32 cellular contexts compared by ENCODE assay signal in the genomic region with DNA sequence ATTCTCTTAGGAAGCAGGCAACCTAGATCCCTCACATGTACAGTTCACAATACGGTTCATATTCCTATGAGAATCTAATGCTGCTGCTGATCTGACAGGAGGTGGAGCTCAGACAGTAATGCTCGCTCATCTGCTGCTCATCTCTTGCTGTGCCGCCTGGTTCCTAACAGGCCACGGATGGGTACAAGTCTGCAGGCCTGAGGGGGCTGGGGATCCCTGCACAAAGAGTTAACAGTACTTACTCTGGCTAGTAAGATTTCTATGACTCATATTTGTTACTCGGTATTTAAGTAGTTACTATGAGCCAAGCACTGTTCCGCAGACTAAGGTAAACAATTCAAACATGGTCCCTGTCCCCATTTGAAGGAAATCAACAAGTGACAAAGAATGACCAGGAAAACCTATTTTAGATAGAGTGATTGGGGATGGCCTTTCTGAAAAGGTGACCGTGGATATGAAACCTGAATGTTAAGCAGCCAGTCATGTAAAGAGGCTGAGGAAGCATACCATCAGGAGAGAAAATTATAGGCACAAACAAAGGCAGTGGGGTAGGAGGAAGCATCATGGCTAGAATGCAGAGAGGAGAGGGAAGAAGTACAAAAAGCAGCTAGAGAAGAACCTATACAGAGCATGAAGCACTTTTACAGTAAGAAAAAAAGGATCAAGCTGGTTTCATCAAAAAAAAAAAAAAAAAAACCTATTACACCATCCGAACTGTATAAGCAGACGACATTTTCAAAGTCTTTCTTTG. TPM values are rescaled to one million over a fixed set of nuclear protein-coding genes. Genes with fewer than 3 reads are reported as not detected.
DNase-seq lines count a peak whose midpoint lies in the region; ATAC-seq and TF ChIP-seq lines count a peak whose summit lies in the region.
"Had no signal": no experiment of that assay in that cellular context is flagged by ENCODE, and none has a peak within 500 bp of the region (broad histone marks: within the 10 kb centered on the region; RNA-seq: fewer than 3 reads in every experiment).

No MANE protein-coding gene starts in this region.

- 72 to 81% (median 77%) methylated on average over 6 to 9 of the region's 9 CpGs for WGBS in adrenal gland, 4 donors

- DNase-seq in Right ventricle myocardium inferior (ENCODE audit: missing footprints): peak; percentile 60
- DNase-seq in cardiac septum (ENCODE audit: low spot score): no peak
- no peak for DNase-seq in OCI-LY7 (ENCODE audit: low spot score)
- peak; percentile 31 for DNase-seq in dermis blood vessel endothelial cell
- DNase-seq in adrenal gland: no peak
- DNase-seq in HPDE6-E6E7 (ENCODE audit: extremely low spot score): no peak
- no peak for DNase-seq in NCI-H510A (lab: John Stamatoyannopoulos, UW)
- DNase-seq: activated CD4-positive, alpha-beta T cell treated with anti-CD3 and anti-CD28 coated beads for 4 hours; activated CD8-positive, alpha-beta memory T cell treated with anti-CD3 and anti-CD28 coated beads for 24 hours; activated gamma-delta T cell treated with Interleukin-2 at 50 U/mL for 16 hours; amniotic stem cell; BE2C; Caco-2; colonic mucosa; effector memory CD8-positive, alpha-beta T cell; foreskin melanocyte; heart right ventricle; Kasumi-1; mammary epithelial cell; NCI-H1436; NCI-H82; SK-N-SH; stimulated activated CD4-positive, alpha-beta T cell treated with anti-CD3 and anti-CD28 coated beads, Interleukin-12 subunit alpha, Interleukin-12 subunit beta, amount 100 ng/mL, for 4 hours; stimulated activated CD4-positive, alpha-beta T cell treated with anti-CD3 and anti-CD28 coated beads, Interleukin-4, amount 100 ng/mL, for 1 hour; stimulated activated naive B cell treated with anti-CD40 and anti-IgM and Interleukin-4, amounts not matched to agents 10 μg/mL and 1 μg/mL and 100 μg/mL, for 72 hours had no signal

- no peaks in the 10 kb centered on the region for H3K9me2 ChIP-seq in OCI-LY7 (ENCODE audit: insufficient read depth, low read length)
- H3K9me2 ChIP-seq: SK-N-SH had no signal

- no peak overlapping the region for H3K4me3 ChIP-seq in OCI-LY7 (ENCODE audit: low read depth, low read length, poor library complexity, severe bottlenecking)
- no peak overlapping the region for H3K4me3 ChIP-seq in adrenal gland
- H3K4me3 ChIP-seq: breast epithelium, colonic mucosa, HAP-1, heart right ventricle, thoracic aorta had no signal

- BruUV-seq in OCI-LY7 (replicated peaks; lab: Mats Ljungman, UMichigan): no TSS peak

- no peak overlapping the region for H2AFZ ChIP-seq in OCI-LY7 (ENCODE audit: low read length)

- H3K4me3 Mint-ChIP-seq in stimulated activated memory B cell treated with anti-CD40 and anti-IgM and Interleukin-4, amounts not matched to agents 10 μg/mL and 1 μg/mL and 100 μg/mL, for 72 hours: no peak overlapping the region
- H3K4me3 Mint-ChIP-seq: effector memory CD8-positive, alpha-beta T cell; stimulated activated naive B cell treated with anti-CD40 and anti-IgM and Interleukin-4, amounts not matched to agents 10 μg/mL and 1 μg/mL and 100 μg/mL, for 72 hours had no signal

- no peaks in the 10 kb centered on the region for H4K20me1 ChIP-seq in OCI-LY7 (ENCODE audit: insufficient read depth, low read length)

- peaks cover 12% of the 10 kb centered on the region for H3K4me1 Mint-ChIP-seq in stimulated activated memory B cell treated with anti-CD40 and anti-IgM and Interleukin-4, amounts not matched to agents 10 μg/mL and 1 μg/mL and 100 μg/mL, for 72 hours

- ATAC-seq in Right ventricle myocardium inferior: no peak
- no peak for ATAC-seq in stimulated activated memory B cell treated with anti-CD40 and anti-IgM and Interleukin-4, amounts not matched to agents 10 μg/mL and 1 μg/mL and 100 μg/mL, for 72 hours
- ATAC-seq: effector memory CD8-positive, alpha-beta T cell; sciatic nerve; stimulated activated naive B cell treated with anti-CD40 and anti-IgM and Interleukin-4, amounts not matched to agents 10 μg/mL and 1 μg/mL and 100 μg/mL, for 72 hours had no signal

- H3K36me3 ChIP-seq in OCI-LY7 (ENCODE audit: insufficient read depth, low read length) (no peaks in the 10 kb centered on the region), adrenal gland (replicated peaks in 1 of 2) (no peaks in the 10 kb centered on the region)
- H3K36me3 ChIP-seq: BE2C, breast epithelium, colonic mucosa, HAP-1, heart right ventricle, neutrophil, thoracic aorta had no signal

- H3K4me1 ChIP-seq in OCI-LY7 (ENCODE audit: insufficient read depth, low read length, poor library complexity, severe bottlenecking) (peaks cover 20% of the 10 kb centered on the region), adrenal gland (replicated peaks in 1 of 2) (peaks cover 4 to 10% of the 10 kb centered on the region in 2 donors)
- H3K4me1 ChIP-seq: BE2C, breast epithelium, Caco-2, colonic mucosa, HAP-1 had no signal

- H3K27ac ChIP-seq in OCI-LY7 (ENCODE audit: low read depth, low read length, poor library complexity, severe bottlenecking) (no peak overlapping the region), adrenal gland (no peak overlapping the region)
- H3K27ac ChIP-seq: colonic mucosa, heart right ventricle, HL-60, neutrophil, thoracic aorta had no signal

- no peaks in the 10 kb centered on the region for H3K27me3 ChIP-seq in adrenal gland
- H3K27me3 ChIP-seq: BE2C, breast epithelium, colonic mucosa, heart right ventricle, neutrophil had no signal

- TF ChIP-seq CTCF in OCI-LY7 (conservative IDR thresholded peaks at IDR 0.05; ENCODE audit: low read length) (no peak), adrenal gland (IDR thresholded peaks at IDR 0.05) (no peak)

- CTCF ChIA-PET in OCI-LY7 (lab: Charles Lee; ENCODE audit: unreplicated experiment): no interaction called here

- POLR2A ChIA-PET in OCI-LY7 (lab: Charles Lee): no interaction called here

- peak overlapping the region; percentile 3; the same call in 1 of the 2 replicates for H3K4me2 ChIP-seq in OCI-LY7 (ENCODE audit: low read length)
- H3K4me2 ChIP-seq: SK-N-SH had no signal

- H3K27ac Mint-ChIP-seq in stimulated activated memory B cell treated with anti-CD40 and anti-IgM and Interleukin-4, amounts not matched to agents 10 μg/mL and 1 μg/mL and 100 μg/mL, for 72 hours: peak overlapping the region; percentile 4
- H3K27ac Mint-ChIP-seq: stimulated activated naive B cell treated with anti-CD40 and anti-IgM and Interleukin-4, amounts not matched to agents 10 μg/mL and 1 μg/mL and 100 μg/mL, for 72 hours had no signal

- peaks cover 48% of the 10 kb centered on the region for H3K79me2 ChIP-seq in OCI-LY7 (ENCODE audit: insufficient read depth, low read depth, low read length)

- no peaks in the 10 kb centered on the region for H3K27me3 Mint-ChIP-seq in stimulated activated memory B cell treated with anti-CD40 and anti-IgM and Interleukin-4, amounts not matched to agents 10 μg/mL and 1 μg/mL and 100 μg/mL, for 72 hours
- H3K27me3 Mint-ChIP-seq: effector memory CD8-positive, alpha-beta T cell; stimulated activated naive B cell treated with anti-CD40 and anti-IgM and Interleukin-4, amounts not matched to agents 10 μg/mL and 1 μg/mL and 100 μg/mL, for 72 hours had no signal

- intact Hi-C loops in Right ventricle myocardium inferior (cut with DNase I) (no loop called here), cardiac septum (cut with DNase I) (no loop called here), OCI-LY7 (cut with micrococcal nuclease; ENCODE audit: unreplicated experiment) (no loop called here), adrenal gland (cut with DNase I) (no loop called here)

- H3K36me3 Mint-ChIP-seq in stimulated activated memory B cell treated with anti-CD40 and anti-IgM and Interleukin-4, amounts not matched to agents 10 μg/mL and 1 μg/mL and 100 μg/mL, for 72 hours: peaks cover 5% of the 10 kb centered on the region

- peaks cover 4% of the 10 kb centered on the region for H3K9me3 Mint-ChIP-seq in stimulated activated memory B cell treated with anti-CD40 and anti-IgM and Interleukin-4, amounts not matched to agents 10 μg/mL and 1 μg/mL and 100 μg/mL, for 72 hours
- H3K9me3 Mint-ChIP-seq: effector memory CD8-positive, alpha-beta T cell had no signal

- H3K9me3 ChIP-seq in OCI-LY7 (ENCODE audit: low read length) (no peaks in the 10 kb centered on the region), adrenal gland (replicated peaks in 1 of 3) (no peaks in the 10 kb centered on the region)
- H3K9me3 ChIP-seq: BE2C, colonic mucosa, HAP-1, neutrophil, SK-N-SH, thoracic aorta had no signal

- no peak for TF ChIP-seq POLR2A in adrenal gland (IDR thresholded peaks at IDR 0.05)

RNA-seq across cellular contexts. Expression of gene WBP4, which starts 20.6 kb away (rescaled TPM):
- total RNA-seq in Right ventricle myocardium inferior: 20.3 TPM
- total RNA-seq in cardiac septum: 18.1 TPM
- total RNA-seq in OCI-LY7 (2014; rRNA removed; shearing (Covaris generic)): 5.9 and 7.9 TPM in 2 replicates
- 7.3 and 8.6 TPM in 2 replicates for total RNA-seq in OCI-LY7 (2022)
- total RNA-seq in dermis blood vessel endothelial cell: 9.1 and 9.5 TPM in 2 replicates
- 10 to 100 TPM in 5 of 8 donors, 1 to 10 TPM in 3; 8.1 to 19.1 (median 11.5) TPM for total RNA-seq in adrenal gland
- polyA plus RNA-seq in adrenal gland: 10 to 100 TPM; 21.2 to 28.5 (median 28.0) TPM

RNA-seq across cellular contexts. Expression of gene ELF1, which starts 21.6 kb away (rescaled TPM):
- 36.7 TPM for total RNA-seq in Right ventricle myocardium inferior
- total RNA-seq in cardiac septum: 36.6 TPM
- 106 and 111 TPM in 2 replicates for total RNA-seq in OCI-LY7 (2014; rRNA removed; shearing (Covaris generic))
- 248 and 276 TPM in 2 replicates for total RNA-seq in OCI-LY7 (2022)
- 95.5 and 124 TPM in 2 replicates for total RNA-seq in dermis blood vessel endothelial cell
- total RNA-seq in adrenal gland: 10 to 100 TPM; 27.6 to 64.3 (median 54.1) TPM
- 10 to 100 TPM in 2 of 3 donors, 1 to 10 TPM in 1; 6.3 to 36.1 (median 10.4) TPM for polyA plus RNA-seq in adrenal gland

Comparison
In these comparisons a context has a peak if more than half of its experiments do, and no peak if none do; other contexts are left out.
1. DNase-seq: peak in Right ventricle myocardium inferior (single experiment) and dermis blood vessel endothelial cell (single experiment); none in cardiac septum (single experiment), OCI-LY7 (single experiment), adrenal gland (0 of 7), HPDE6-E6E7 (single experiment) and NCI-H510A (single experiment).